21 cellular contexts compared by ENCODE assay signal in the genomic region with DNA sequence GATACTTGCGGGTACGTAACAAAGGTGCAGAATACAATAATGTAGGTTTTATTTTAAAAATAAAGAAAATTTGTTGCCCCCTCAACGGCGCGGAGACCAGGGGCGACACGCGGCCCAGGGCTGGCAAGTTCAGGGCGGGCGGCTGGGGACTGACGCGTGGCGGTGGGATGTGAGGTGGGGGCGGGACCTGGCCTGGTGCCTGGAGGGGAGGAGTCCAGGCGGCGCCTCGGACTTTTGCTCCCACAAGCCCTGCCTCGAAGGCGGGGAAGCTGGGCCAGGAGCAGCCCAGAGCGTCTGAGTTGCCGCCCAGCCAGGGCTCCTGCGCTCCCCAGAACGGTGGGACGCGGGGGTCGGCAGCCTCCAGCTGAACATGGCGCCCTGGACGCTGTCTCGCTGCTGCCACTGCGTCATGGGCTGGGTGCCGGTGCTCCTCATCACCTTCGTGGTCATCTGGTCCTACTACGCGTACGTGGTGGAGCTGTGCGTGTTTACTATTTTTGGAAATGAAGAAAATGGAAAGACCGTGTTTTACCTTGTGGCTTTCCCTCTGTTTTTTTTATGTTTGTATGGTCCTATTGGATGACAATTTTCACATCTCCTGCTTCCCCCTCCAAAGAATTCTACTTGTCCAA.
A peak's percentile ranks its signal among the peaks of the same experiment; 100 is the strongest.
DNase-seq lines count a peak whose midpoint lies in the region; ATAC-seq, FAIRE-seq and TF ChIP-seq lines count a peak whose summit lies in the region.
"Had no signal": no experiment of that assay in that cellular context is flagged by ENCODE, and none has a peak within 500 bp of the region (broad histone marks: within the 10 kb centered on the region; RNA-seq: fewer than 3 reads in every experiment).

No MANE protein-coding gene starts in this region.

- H3K4me1 ChIP-seq in right atrium auricular region (no peaks in the 10 kb centered on the region), neuronal stem cell (ENCODE audit: control insufficient read depth in 2 of 2, insufficient read depth in 1 of 2, low read depth in 1 of 2, low read length in 2 of 2) (no peaks in the 10 kb centered on the region), aorta (ENCODE audit: control insufficient read depth in 1 of 2, insufficient read depth in 2 of 2, low read length in 2 of 2) (no peaks in the 10 kb centered on the region), small intestine (ENCODE audit: control insufficient read depth in 2 of 2, insufficient read depth in 1 of 2, low read depth in 1 of 2, low read length in 1 of 2) (no peaks in the 10 kb centered on the region)
- H3K4me1 ChIP-seq: BLaER1 treated with 17β-estradiol and CSF1 and Interleukin-3, amounts not matched to agents 10 nM and 100 nM had no signal

- intact Hi-C loops in Right ventricle myocardium inferior (cut with DNase I), result no loop called here
- intact Hi-C loops in cardiac septum (cut with DNase I), result no loop called here
- intact Hi-C loops in aorta (cut with DNase I), result no loop called here

- no peaks in the 10 kb centered on the region for H3K36me3 ChIP-seq in right atrium auricular region
- H3K36me3 ChIP-seq in neuronal stem cell (replicated peaks in 1 of 2; ENCODE audit: control insufficient read depth in 2 of 2, insufficient read depth in 2 of 2, low read length in 2 of 2), result no peaks in the 10 kb centered on the region
- H3K36me3 ChIP-seq in aorta (ENCODE audit: control insufficient read depth in 1 of 2, insufficient read depth in 2 of 2, low read length in 1 of 2), result no peaks in the 10 kb centered on the region
- H3K36me3 ChIP-seq in small intestine (ENCODE audit: control insufficient read depth in 2 of 2, insufficient read depth in 2 of 2, low read length in 2 of 2), result no peaks in the 10 kb centered on the region
- H3K36me3 ChIP-seq: BLaER1 treated with 17β-estradiol and CSF1 and Interleukin-3, amounts not matched to agents 10 nM and 100 nM; MG63 had no signal

- H2BK5ac ChIP-seq in neuronal stem cell (ENCODE audit: low read length), result no peak overlapping the region

- H3K4ac ChIP-seq in neuronal stem cell (ENCODE audit: low read length), result no peak overlapping the region

- H3K4me2 ChIP-seq in neuronal stem cell (ENCODE audit: insufficient read depth, low read length, poor library complexity, severe bottlenecking), result no peak overlapping the region
- H3K4me2 ChIP-seq: BLaER1 treated with 17β-estradiol and CSF1 and Interleukin-3, amounts not matched to agents 10 nM and 100 nM had no signal

- no peak for FAIRE-seq in small intestine (lab: Jason Lieb, UNC)
- FAIRE-seq: H1 had no signal

- no peak overlapping the region for H4K91ac ChIP-seq in neuronal stem cell (ENCODE audit: low read depth, low read length, poor library complexity)

- no peak for ATAC-seq in Right ventricle myocardium inferior
- ATAC-seq in aorta (ENCODE audit: low FRiP score), result peak; percentile 60
- no peak for ATAC-seq in GM21526 (IDR thresholded peaks at IDR 0.05; ENCODE audit: low FRiP score, unreplicated experiment)
- ATAC-seq: CD8-positive, alpha-beta T cell; HCT116 had no signal

- peak overlapping the region; percentile 59 for H3K18ac ChIP-seq in neuronal stem cell (ENCODE audit: low read length)

- H3K9me3 ChIP-seq in right atrium auricular region, result no peaks in the 10 kb centered on the region
- H3K9me3 ChIP-seq in neuronal stem cell (replicated peaks in 1 of 2; ENCODE audit: control insufficient read depth in 2 of 2, insufficient read depth in 1 of 2, low read depth in 1 of 2, low read length in 2 of 2), result peaks cover 2 to 8% of the 10 kb centered on the region in 2 donors
- H3K9me3 ChIP-seq in aorta (ENCODE audit: control insufficient read depth, low read length), result no peaks in the 10 kb centered on the region
- H3K9me3 ChIP-seq in small intestine (ENCODE audit: control insufficient read depth, low read depth), result no peaks in the 10 kb centered on the region
- H3K9me3 ChIP-seq: MG63 had no signal

- H2BK120ac ChIP-seq in neuronal stem cell (ENCODE audit: low read depth, low read length), result no peak overlapping the region

- WGBS in neuronal stem cell (ENCODE audit: extremely low coverage in 2 of 2, insufficient read length in 2 of 2, insufficient replicate concordance in 1 of 2), 2 donors, result no CpG with 5 or more reads among the region's 37 CpGs
- 92 to 93% methylated on average over 36 to 37 of the region's 37 CpGs for WGBS in aorta, 2 donors
- 87 to 94% (median 93%) methylated on average over 34 to 37 of the region's 37 CpGs for WGBS in small intestine, 3 donors

- peak overlapping the region; percentile 46 for H2BK12ac ChIP-seq in neuronal stem cell (ENCODE audit: low read length)

- H3K14ac ChIP-seq in neuronal stem cell (ENCODE audit: low read length), result no peak overlapping the region

- H3K27ac ChIP-seq in right atrium auricular region, result no peak overlapping the region
- no peak overlapping the region for H3K27ac ChIP-seq in neuronal stem cell (replicated peaks; ENCODE audit: low read length)
- H3K27ac ChIP-seq in aorta (ENCODE audit: low read depth in 1 of 2, low read length in 2 of 2), result no peak overlapping the region
- no peak overlapping the region for H3K27ac ChIP-seq in caudate nucleus (ENCODE audit: low read depth, low read length)
- no peak overlapping the region for H3K27ac ChIP-seq in small intestine (ENCODE audit: low read depth in 1 of 2, low read length in 1 of 2)
- H3K27ac ChIP-seq: BLaER1 treated with 17β-estradiol and CSF1 and Interleukin-3, amounts not matched to agents 10 nM and 100 nM had no signal

- TF ChIP-seq CTCF in right atrium auricular region (IDR thresholded peaks at IDR 0.05), result no peak

- H4K8ac ChIP-seq in neuronal stem cell (ENCODE audit: low read depth, low read length), result no peak overlapping the region

- peak; percentile 50 for DNase-seq in Right ventricle myocardium inferior (ENCODE audit: missing footprints)
- no peak for DNase-seq in right atrium auricular region (ENCODE audit: low spot score)
- DNase-seq in cardiac septum (ENCODE audit: low spot score), result peak; percentile 73
- no peak for DNase-seq in neuronal stem cell (ENCODE audit: low spot score)
- peak; percentile 34 to 68 for DNase-seq in aorta
- DNase-seq in caudate nucleus (lab: John Stamatoyannopoulos, UW), result no peak
- no peak for DNase-seq in small intestine
- DNase-seq: 8988T; CD8-positive, alpha-beta T cell; DMS153; MG63; NCI-H1417; NCI-H187; NCI-H446 treated with DMSO at 0.1 percent for 48 hours; NCI-H526 treated with DMSO at 0.1 percent for 48 hours; OCI-M1; SHP77 had no signal

- H3K23ac ChIP-seq in neuronal stem cell (ENCODE audit: low read depth, low read length, poor library complexity), result peak overlapping the region; percentile 80

- H3K4me3 ChIP-seq in right atrium auricular region (no peak overlapping the region), neuronal stem cell (ENCODE audit: low read length in 2 of 2) (peak overlapping the region in 1 of 2 donors; percentile 5), aorta (ENCODE audit: low read length in 2 of 2) (no peak overlapping the region), small intestine (ENCODE audit: low read depth in 1 of 2, low read length in 2 of 2) (no peak overlapping the region)
- H3K4me3 ChIP-seq: BLaER1 treated with 17β-estradiol and CSF1 and Interleukin-3, amounts not matched to agents 10 nM and 100 nM; MG63 had no signal

- no peak overlapping the region for H2BK15ac ChIP-seq in neuronal stem cell (ENCODE audit: low read length)

- H3K27me3 ChIP-seq in right atrium auricular region (no peaks in the 10 kb centered on the region), neuronal stem cell (ENCODE audit: control insufficient read depth in 3 of 3, insufficient read depth in 3 of 3, low read depth in 1 of 3, low read length in 3 of 3) (no peaks in the 10 kb centered on the region), aorta (ENCODE audit: control insufficient read depth in 1 of 2, insufficient read depth in 2 of 2, low read length in 1 of 2) (no peaks in the 10 kb centered on the region), small intestine (ENCODE audit: control insufficient read depth in 2 of 2, insufficient read depth in 2 of 2, low read length in 2 of 2) (no peaks in the 10 kb centered on the region)
- H3K27me3 ChIP-seq: BLaER1 treated with 17β-estradiol and CSF1 and Interleukin-3, amounts not matched to agents 10 nM and 100 nM; MG63 had no signal

- peak overlapping the region; percentile 84 for H2AK5ac ChIP-seq in neuronal stem cell (ENCODE audit: low read depth, low read length)

- H3K79me1 ChIP-seq in neuronal stem cell (ENCODE audit: low read depth, low read length), result no peaks in the 10 kb centered on the region

- H3K9ac ChIP-seq in neuronal stem cell (ENCODE audit: low read depth, low read length, poor library complexity), result no peak overlapping the region
- H3K9ac ChIP-seq: BLaER1 treated with 17β-estradiol and CSF1 and Interleukin-3, amounts not matched to agents 10 nM and 100 nM had no signal

- no peak overlapping the region for H2AFZ ChIP-seq in neuronal stem cell (ENCODE audit: low read length)

Comparison
In these comparisons a context has a peak if more than half of its experiments do, and no peak if none do; other contexts are left out.
1. DNase-seq: peak in Right ventricle myocardium inferior (single experiment), cardiac septum (single experiment) and aorta (2 of 2); none in right atrium auricular region (single experiment), neuronal stem cell (single experiment), caudate nucleus (0 of 61) and small intestine (single experiment).